1 cellular context compared by ENCODE assay signal in the genomic region with DNA sequence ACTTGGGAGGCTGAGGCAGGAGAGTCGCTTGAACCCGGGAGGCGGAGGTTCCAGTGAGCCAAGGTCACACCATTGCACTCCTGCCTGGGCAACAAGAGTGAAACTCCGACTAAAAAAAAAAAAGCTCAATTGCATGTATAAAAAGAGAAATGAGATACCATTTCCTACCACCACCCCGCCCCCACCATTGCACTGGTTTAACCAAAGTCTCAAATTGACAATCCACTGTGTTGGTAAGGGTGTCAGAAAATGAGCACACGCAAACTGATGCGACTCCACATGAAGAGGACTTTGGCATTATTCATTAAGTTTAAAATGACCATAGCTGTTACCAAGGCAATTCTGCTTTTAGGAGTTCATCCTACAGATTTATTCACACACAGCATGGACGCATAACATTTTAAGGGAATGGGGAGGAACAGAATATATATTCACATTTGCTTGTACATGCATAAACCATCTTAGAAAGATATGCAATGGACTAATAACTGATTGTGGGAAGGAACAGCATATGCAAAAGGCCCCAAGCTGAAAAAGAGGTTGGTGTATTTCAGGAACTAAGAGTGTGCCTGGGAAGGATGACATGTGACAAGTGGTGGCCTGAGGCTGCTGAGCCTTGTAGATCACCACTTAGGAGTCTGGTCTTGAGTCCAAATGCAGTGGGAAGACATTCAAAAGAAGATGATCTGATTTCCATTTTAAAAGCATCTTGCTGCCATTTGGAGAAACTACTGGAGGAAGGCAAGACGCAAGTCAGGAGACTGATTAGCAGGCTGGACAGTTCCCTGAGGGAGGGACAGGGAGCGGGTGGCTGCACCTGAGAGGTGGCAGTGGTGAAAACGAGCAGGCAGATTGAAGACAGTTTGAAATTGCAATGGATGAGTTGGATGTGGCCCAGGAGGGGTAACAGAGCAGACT.
A peak's percentile ranks its signal among the peaks of the same experiment; 100 is the strongest.
TF ChIP-seq lines count a peak whose summit lies in the region.

No MANE protein-coding gene starts in this region.

TF ChIP-seq in K562, 482 proteins besides CTCF, POLR2A, EP300 and RAD21:
- TF ChIP-seq NEUROD1 (IDR thresholded peaks at IDR 0.05; ENCODE audit: borderline replicate concordance, low read depth, low read length, partially characterized antibody) (no peak), BRF1 (IDR thresholded peaks at IDR 0.05; ENCODE audit: borderline replicate concordance, extremely low read depth, insufficient read length) (no peak), HDGF (IDR thresholded peaks at IDR 0.05) (no peak), EHMT2 (IDR thresholded peaks at IDR 0.05) (0 out of 2 replicates have a peak, but pooled peaks have one; percentile 51), NUFIP1 (IDR thresholded peaks at IDR 0.05; ENCODE audit: partially characterized antibody) (no peak), NRF1 (conservative IDR thresholded peaks at IDR 0.05 in 1 of 2, IDR thresholded peaks at IDR 0.05 in 1 of 2) (no peak), ZNF507 (tag; conservative IDR thresholded peaks at IDR 0.05) (no peak)
- TF ChIP-seq, protein P1, sequence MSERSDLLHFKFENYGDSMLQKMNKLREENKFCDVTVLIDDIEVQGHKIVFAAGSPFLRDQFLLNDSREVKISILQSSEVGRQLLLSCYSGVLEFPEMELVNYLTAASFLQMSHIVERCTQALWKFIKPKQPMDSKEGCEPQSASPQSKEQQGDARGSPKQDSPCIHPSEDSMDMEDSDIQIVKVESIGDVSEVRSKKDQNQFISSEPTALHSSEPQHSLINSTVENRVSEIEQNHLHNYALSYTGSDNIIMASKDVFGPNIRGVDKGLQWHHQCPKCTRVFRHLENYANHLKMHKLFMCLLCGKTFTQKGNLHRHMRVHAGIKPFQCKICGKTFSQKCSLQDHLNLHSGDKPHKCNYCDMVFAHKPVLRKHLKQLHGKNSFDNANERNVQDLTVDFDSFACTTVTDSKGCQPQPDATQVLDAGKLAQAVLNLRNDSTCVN (CRISPR knock-in tag; IDR thresholded peaks at IDR 0.05) = no peak
